16 cellular contexts compared by ENCODE assay signal in genomic region chr1:32427264-32427963, GRCh38. TPM values are rescaled to one million over a fixed set of nuclear protein-coding genes. Genes with fewer than 3 reads are reported as not detected.
"Had no signal": no experiment of that assay in that cellular context is flagged by ENCODE, and none has a peak within 500 bp of the region (broad histone marks: within the 10 kb centered on the region; RNA-seq: fewer than 3 reads in every experiment).

No MANE protein-coding gene starts in this region.

- H3K9me3 ChIP-seq: mucosa of descending colon had no signal

- DNase-seq: activated CD4-positive, alpha-beta T cell treated with anti-CD3 and anti-CD28 coated beads, Interleukin-2, amount 50 U/mL, for 4 hours; activated CD4-positive, CD25-positive, alpha-beta regulatory T cell treated with anti-CD3 and anti-CD28 coated beads, Interleukin-2, amount 50 U/mL, for 72 hours; activated gamma-delta T cell; activated naive CD8-positive, alpha-beta T cell treated with anti-CD3 and anti-CD28 coated beads, Interleukin-2, amount 10 ng/mL, durations not matched to agents 7 days and 5 days; activated T-cell treated with anti-CD3 and anti-CD28 coated beads, Interleukin-2, amount 50 U/mL, for 24 hours; cortex of kidney; effector memory CD4-positive, alpha-beta T cell; natural killer cell; stimulated activated CD4-positive, alpha-beta T cell treated with anti-CD3 and anti-CD28 coated beads, Interleukin-4, amount 100 ng/mL, for 24 hours; T-helper 2 cell had no signal

- FAIRE-seq: TTC549 had no signal

- H3K4me3 ChIP-seq: mucosa of descending colon had no signal

- ATAC-seq: natural killer cell had no signal

RNA-seq across cellular contexts. Expression of gene ZBTB8B, which starts 37.5 kb away (rescaled TPM):
- total RNA-seq: activated naive CD8-positive, alpha-beta T cell treated with anti-CD3 and anti-CD28 coated beads, Interleukin-2, amount 10 ng/mL, durations not matched to agents 7 days and 5 days; cardiac septum; left colon; natural killer cell; posterior vena cava had no signal
- polyA plus RNA-seq: aorta had no signal
